Comparison of ENCODE assay signal across 17 cellular contexts in the genomic region with DNA sequence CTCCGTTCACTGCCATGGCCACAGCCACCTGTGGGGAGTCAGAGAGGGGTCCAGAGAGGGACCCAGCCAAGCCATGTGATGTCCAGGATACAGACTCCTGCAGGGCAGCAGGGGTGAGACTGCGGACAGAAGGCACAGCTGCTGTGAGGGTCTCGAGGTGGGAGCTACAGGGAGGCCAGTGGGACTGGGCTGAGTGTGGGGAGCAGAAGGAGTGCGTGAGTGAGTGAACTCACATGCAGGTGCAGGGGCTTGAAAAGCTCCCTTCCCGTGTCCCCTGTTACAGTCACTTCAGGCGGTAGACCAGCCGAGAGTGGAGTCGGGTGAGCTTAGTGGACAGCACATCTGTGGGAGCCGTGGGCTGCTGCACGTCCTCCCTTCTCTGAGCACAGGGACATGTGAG. TPM values are rescaled to one million over a fixed set of nuclear protein-coding genes. Genes with fewer than 3 reads are reported as not detected.
DNase-seq lines count a peak whose midpoint lies in the region; ATAC-seq, FAIRE-seq and TF ChIP-seq lines count a peak whose summit lies in the region.
"Had no signal": no experiment of that assay in that cellular context is flagged by ENCODE, and none has a peak within 500 bp of the region (broad histone marks: within the 10 kb centered on the region; RNA-seq: fewer than 3 reads in every experiment).

No MANE protein-coding gene starts in this region.

- FAIRE-seq in GM12891 (lab: Jason Lieb, UNC): peak; percentile 56
- FAIRE-seq: HTR-8/SVneo, urothelium cell line had no signal

- H3K4me3 ChIP-seq in effector memory CD4-positive, alpha-beta T cell (ENCODE audit: insufficient read depth, low read depth, low read length, poor library complexity, severe bottlenecking): no peak overlapping the region
- H3K4me3 ChIP-seq: heart left ventricle had no signal

- H3K27ac ChIP-seq in effector memory CD4-positive, alpha-beta T cell (ENCODE audit: insufficient read depth, low read length, poor library complexity, severe bottlenecking): peak overlapping the region; percentile 16
- H3K27ac ChIP-seq: heart left ventricle had no signal

- no peak for ATAC-seq in activated naive CD8-positive, alpha-beta T cell treated with anti-CD3 and anti-CD28 coated beads, Interleukin-2, amount 50 U/mL, for 24 hours
- ATAC-seq: heart left ventricle, SK-N-SH treated with all-trans-retinoic acid at 6 μM for 48 hours had no signal

- H3K36me3 Mint-ChIP-seq in activated naive CD8-positive, alpha-beta T cell: peaks cover 12% of the 10 kb centered on the region
- H3K36me3 Mint-ChIP-seq in activated naive CD8-positive, alpha-beta T cell treated with anti-CD3 and anti-CD28 coated beads, Interleukin-2, amount 50 U/mL, for 24 hours (ENCODE audit: low read depth): peaks cover 28% of the 10 kb centered on the region

- H3K36me3 ChIP-seq in effector memory CD4-positive, alpha-beta T cell (ENCODE audit: control insufficient read depth, insufficient read depth, low read length): peaks cover 58% of the 10 kb centered on the region

- no peaks in the 10 kb centered on the region for H3K9me3 ChIP-seq in effector memory CD4-positive, alpha-beta T cell (ENCODE audit: control insufficient read depth, low read length)
- H3K9me3 ChIP-seq: heart left ventricle had no signal

- H3K4me1 ChIP-seq in effector memory CD4-positive, alpha-beta T cell (ENCODE audit: control insufficient read depth, insufficient read depth, low read length, poor library complexity, severe bottlenecking): peaks cover 39% of the 10 kb centered on the region

- no peaks in the 10 kb centered on the region for H3K9me3 Mint-ChIP-seq in activated naive CD8-positive, alpha-beta T cell (ENCODE audit: low read depth)
- H3K9me3 Mint-ChIP-seq in activated naive CD8-positive, alpha-beta T cell treated with anti-CD3 and anti-CD28 coated beads, Interleukin-2, amount 50 U/mL, for 24 hours: no peaks in the 10 kb centered on the region
- H3K9me3 Mint-ChIP-seq: mesothelial cell of epicardium, nephron had no signal

- H3K27me3 Mint-ChIP-seq in activated naive CD8-positive, alpha-beta T cell: no peaks in the 10 kb centered on the region
- H3K27me3 Mint-ChIP-seq in activated naive CD8-positive, alpha-beta T cell treated with anti-CD3 and anti-CD28 coated beads, Interleukin-2, amount 50 U/mL, for 24 hours: no peaks in the 10 kb centered on the region

- DNase-seq in activated naive CD8-positive, alpha-beta T cell treated with anti-CD3 and anti-CD28 coated beads, Interleukin-2, amount 50 U/mL, for 24 hours: no peak
- peak; percentile 7 for DNase-seq in GM12891 (ENCODE audit: insufficient read length, low spot score)
- no peak for DNase-seq in effector memory CD4-positive, alpha-beta T cell
- peak; percentile 10 for DNase-seq in retina
- no peak for DNase-seq in T-helper 9 cell
- no peak for DNase-seq in putamen (ENCODE audit: low spot score)
- DNase-seq: caudate nucleus, Karpas-422, NCI-H1694 treated with DMSO at 0.1 percent for 48 hours, NCI-H748 treated with DMSO at 0.1 percent for 48 hours had no signal

- TF ChIP-seq POLR2A in GM12891 (IDR thresholded peaks at IDR 0.05; ENCODE audit: low read depth, low read length): no peak

- H3K27ac Mint-ChIP-seq in activated naive CD8-positive, alpha-beta T cell: peak overlapping the region; percentile 98
- no peak overlapping the region for H3K27ac Mint-ChIP-seq in activated naive CD8-positive, alpha-beta T cell treated with anti-CD3 and anti-CD28 coated beads, Interleukin-2, amount 50 U/mL, for 24 hours
- H3K27ac Mint-ChIP-seq: mesothelial cell of epicardium, nephron had no signal

- no peaks in the 10 kb centered on the region for H3K27me3 ChIP-seq in effector memory CD4-positive, alpha-beta T cell (replicated peaks; ENCODE audit: control insufficient read depth, insufficient read depth, low read length, poor library complexity, severe bottlenecking)
- H3K27me3 ChIP-seq: heart left ventricle had no signal

- H3K4me3 Mint-ChIP-seq in activated naive CD8-positive, alpha-beta T cell: peak overlapping the region; percentile 10
- H3K4me3 Mint-ChIP-seq in activated naive CD8-positive, alpha-beta T cell treated with anti-CD3 and anti-CD28 coated beads, Interleukin-2, amount 50 U/mL, for 24 hours: no peak overlapping the region
- H3K4me3 Mint-ChIP-seq: mesothelial cell of epicardium, nephron had no signal

- peaks cover 84% of the 10 kb centered on the region for H3K4me1 Mint-ChIP-seq in activated naive CD8-positive, alpha-beta T cell (ENCODE audit: low read depth)
- peaks cover 46% of the 10 kb centered on the region for H3K4me1 Mint-ChIP-seq in activated naive CD8-positive, alpha-beta T cell treated with anti-CD3 and anti-CD28 coated beads, Interleukin-2, amount 50 U/mL, for 24 hours
- H3K4me1 Mint-ChIP-seq: mesothelial cell of epicardium had no signal

TF ChIP-seq in GM12891, 5 proteins besides CTCF, POLR2A, EP300 and RAD21:
- no peak for TF ChIP-seq PAX5 (IDR thresholded peaks at IDR 0.05; ENCODE audit: insufficient read depth, low read length, severe bottlenecking)
- TF ChIP-seq TAF1 (IDR thresholded peaks at IDR 0.05; ENCODE audit: low read depth, low read length): no peak
- TF ChIP-seq POU2F2 (IDR thresholded peaks at IDR 0.05; ENCODE audit: low read depth, low read length): no peak
- no peak for TF ChIP-seq POLR2AphosphoS5 (IDR thresholded peaks at IDR 0.05; ENCODE audit: low read depth, low read length)
- TF ChIP-seq SPI1 (IDR thresholded peaks at IDR 0.05; ENCODE audit: low read depth, low read length): no peak

RNA-seq across cellular contexts. Expression of gene S100B, which starts 42.4 kb away (rescaled TPM):
- polyA plus RNA-seq in GM12891 (2012; ENCODE audit: low read depth, missing spikeins): 0.18 TPM

Comparison
In these comparisons a context has a peak if more than half of its experiments do, and no peak if none do; other contexts are left out.
1. DNase-seq: peak in GM12891 (single experiment) and retina (single experiment); none in activated naive CD8-positive, alpha-beta T cell treated with anti-CD3 and anti-CD28 coated beads, Interleukin-2, amount 50 U/mL, for 24 hours (single experiment), effector memory CD4-positive, alpha-beta T cell (0 of 3), T-helper 9 cell (single experiment) and putamen (single experiment).